Comparison of ENCODE assay signal across 9 cellular contexts in genomic region chr5:124735169-124735858, GRCh38. TPM values are rescaled to one million over a fixed set of nuclear protein-coding genes. Genes with fewer than 3 reads are reported as not detected.
A peak's percentile ranks its signal among the peaks of the same experiment; 100 is the strongest.
DNase-seq lines count a peak whose midpoint lies in the region; ATAC-seq, FAIRE-seq and TF ChIP-seq lines count a peak whose summit lies in the region.
"Had no signal": no experiment of that assay in that cellular context is flagged by ENCODE, and none has a peak within 500 bp of the region (broad histone marks: within the 10 kb centered on the region; RNA-seq: fewer than 3 reads in every experiment).

No MANE protein-coding gene starts in this region.

- H3K9me1 ChIP-seq in K562 (ENCODE audit: control insufficient read depth, insufficient read depth, low read length), result no peaks in the 10 kb centered on the region

- peaks cover 3% of the 10 kb centered on the region for H3K9me3 Mint-ChIP-seq in activated T-cell treated with anti-CD3 and anti-CD28 coated beads, Interleukin-2, amount 50 U/mL, for 4 hours

- H2AFZ ChIP-seq in K562 (ENCODE audit: low read depth, low read length), result no peak overlapping the region

- peak; percentile 31 to 56 (median 48) for DNase-seq in K562 (ENCODE audit: extremely low read depth in 1 of 4, low spot score in 3 of 4)
- DNase-seq in tibial artery, result no peak
- no peak for DNase-seq in activated T-cell treated with anti-CD3 and anti-CD28 coated beads, Interleukin-2, amount 50 U/mL, for 4 hours
- DNase-seq in putamen (ENCODE audit: low spot score), result no peak
- no peak for DNase-seq in NCI-H1105 treated with DMSO at 0.1 percent for 48 hours (lab: John Stamatoyannopoulos, UW)
- DNase-seq: T-helper 2 cell had no signal

- no peaks in the 10 kb centered on the region for H3K36me3 Mint-ChIP-seq in activated T-cell treated with anti-CD3 and anti-CD28 coated beads, Interleukin-2, amount 50 U/mL, for 4 hours (ENCODE audit: insufficient read depth)

- 3% methylated on average over 12 of the region's 24 CpGs for WGBS in K562 (ENCODE audit: insufficient coverage, low coverage, missing lambda C conversion rate)

- no TSS peak for BruUV-seq in K562 (replicated peaks; lab: Mats Ljungman, UMichigan)

- H3K4me3 ChIP-seq in K562 (no peak overlapping the region), tibial artery (peak overlapping the region; percentile 40 to 41)

- POLR2A ChIA-PET in K562 (lab: Yijun Ruan, JAX), result no interaction called here

- ATAC-seq in HG03432 (IDR thresholded peaks at IDR 0.05; ENCODE audit: unreplicated experiment), result peak; percentile 30
- ATAC-seq in K562, result peak; percentile 69
- no peak for ATAC-seq in activated T-cell treated with anti-CD3 and anti-CD28 coated beads, Interleukin-2, amount 50 U/mL, for 4 hours
- no peak for ATAC-seq in GM18505 (IDR thresholded peaks at IDR 0.05; ENCODE audit: unreplicated experiment)

- H3K27me3 ChIP-seq in K562 (ENCODE audit: control insufficient read depth in 2 of 2, insufficient read depth in 2 of 2, low read length in 2 of 2), result peaks cover 19 to 29% of the 10 kb centered on the region in 2 experiments; a peak in 4 of 5 replicates
- no peaks in the 10 kb centered on the region for H3K27me3 ChIP-seq in layer of hippocampus (ENCODE audit: control insufficient read depth, insufficient read depth, low read length)
- peaks cover 0 to 3% of the 10 kb centered on the region in 2 donors for H3K27me3 ChIP-seq in tibial artery

- H3K4me2 ChIP-seq in K562 (ENCODE audit: insufficient read depth, low read length), result no peak overlapping the region

- H3K4me3 Mint-ChIP-seq in activated T-cell treated with anti-CD3 and anti-CD28 coated beads, Interleukin-2, amount 50 U/mL, for 4 hours, result no peak overlapping the region

- H3K4me1 Mint-ChIP-seq in activated T-cell treated with anti-CD3 and anti-CD28 coated beads, Interleukin-2, amount 50 U/mL, for 4 hours (ENCODE audit: low read depth), result no peaks in the 10 kb centered on the region

- H3K9me3 ChIP-seq in K562 (replicated peaks; ENCODE audit: control insufficient read depth, insufficient read depth, low read depth, low read length), result no peaks in the 10 kb centered on the region
- H3K9me3 ChIP-seq in tibial artery, result no peaks in the 10 kb centered on the region

- H3K79me2 ChIP-seq in K562 (ENCODE audit: control insufficient read depth, insufficient read depth, low read length), result no peaks in the 10 kb centered on the region

- H3K9ac ChIP-seq in K562 (ENCODE audit: insufficient read depth in 1 of 2, low read depth in 2 of 2, low read length in 2 of 2), result no peak overlapping the region

- CTCF ChIA-PET in K562 (lab: Yijun Ruan, JAX; ENCODE audit: low intra/inter-chr PET ratio), result interaction anchor here (0.8 to 1.2 kb wide), 2 partner anchors 15 to 1210 kb away, joined by 3 to 4 read pairs; no protein-coding TSS in a partner anchor

- TF ChIP-seq EP300 in K562 (IDR thresholded peaks at IDR 0.05; ENCODE audit: low read length), result no peak

- no peak for TF ChIP-seq POLR2A in K562 (conservative IDR thresholded peaks at IDR 0.05)
- TF ChIP-seq POLR2A in GM18505 (IDR thresholded peaks at IDR 0.05; ENCODE audit: borderline replicate concordance, extremely low read depth, insufficient read depth, insufficient read length), result no peak

- H3K27ac ChIP-seq in K562 (ENCODE audit: extremely low read depth, low read depth, low read length) (no peak overlapping the region), layer of hippocampus (ENCODE audit: low read depth, low read length) (peak overlapping the region; percentile 16), tibial artery (peak overlapping the region; percentile 4 to 39)

- H3K36me3 ChIP-seq in K562 (ENCODE audit: control insufficient read depth, insufficient read depth, low read length), result no peaks in the 10 kb centered on the region
- H3K36me3 ChIP-seq in tibial artery, result no peaks in the 10 kb centered on the region

- peaks cover 24% of the 10 kb centered on the region for H3K27me3 Mint-ChIP-seq in activated T-cell treated with anti-CD3 and anti-CD28 coated beads, Interleukin-2, amount 50 U/mL, for 4 hours (ENCODE audit: low read depth)

- in situ Hi-C loops in K562 (cut with MboI), result no loop called here

- TF ChIP-seq CTCF in K562 (IDR thresholded peaks at IDR 0.05 in 2 of 3, conservative IDR thresholded peaks at IDR 0.05 in 1 of 3; ENCODE audit: insufficient read depth in 2 of 3, low read depth in 1 of 3, low read length in 3 of 3) (no peak), tibial artery (IDR thresholded peaks at IDR 0.05) (no peak)

- TF ChIP-seq RAD21 in K562 (CRISPR knock-in tag; conservative IDR thresholded peaks at IDR 0.05 in 1 of 2, IDR thresholded peaks at IDR 0.05 in 1 of 2), result no peak

- peaks cover 0 to 5% of the 10 kb centered on the region in 2 experiments; a peak in 4 of 5 replicates for H3K4me1 ChIP-seq in K562 (replicated peaks in 1 of 2; ENCODE audit: control insufficient read depth in 2 of 2, insufficient read depth in 2 of 2, low read length in 2 of 2)
- H3K4me1 ChIP-seq in tibial artery, result peaks cover 0 to 13% (median 5%) of the 10 kb centered on the region in 4 donors

- H4K20me1 ChIP-seq in K562 (replicated peaks; ENCODE audit: control insufficient read depth, insufficient read depth, low read length), result no peaks in the 10 kb centered on the region

- intact Hi-C loops in K562 (cut with micrococcal nuclease), result no loop called here
- intact Hi-C loops in tibial artery (cut with DNase I; ENCODE audit: low total_unique reads), result no loop called here

- FAIRE-seq in K562 (lab: Jason Lieb, UNC), result no peak

TF ChIP-seq in K562, 482 proteins besides CTCF, POLR2A, EP300 and RAD21 (continues in another document):
- TF ChIP-seq RBM22 (IDR thresholded peaks at IDR 0.05; ENCODE audit: low read depth, low read length, poor library complexity, severe bottlenecking), result no peak

RNA-seq across cellular contexts. Expression of gene ZNF608, which starts 11.1 kb away (rescaled TPM):
- 0.76 and 2.3 TPM in 2 replicates for total RNA-seq in K562 (2011; cell fraction: chromatin; rRNA removed; ENCODE audit: low replicate concordance)
- total RNA-seq in K562 (2011; cell fraction: nucleolus; rRNA removed), result 0.92 and 1.3 TPM in 2 replicates
- total RNA-seq in K562 (2011; cell fraction: nucleoplasm; rRNA removed), result 1.0 and 1.8 TPM in 2 replicates
- 1.00 and 1.5 TPM in 2 replicates for total RNA-seq in K562 (2014; rRNA removed)
- 1.4 and 1.5 TPM in 2 replicates for total RNA-seq in K562 (2014; rRNA removed; fragmentation: Illumina TruSeq; extraction: Trizol)
- total RNA-seq in K562 (2015; rRNA removed; fragmentation: Illumina TruSeq; extraction: Trizol), result 1.5 and 1.6 TPM in 2 replicates
- total RNA-seq in K562 (2021), result 1.5 and 2.3 TPM in 2 replicates
- polyA plus RNA-seq in K562 (2011; rRNA removed), result 0.69 and 0.89 TPM in 2 replicates
- polyA plus RNA-seq in K562 (2011; cell fraction: cytosol; rRNA removed), result 0.28 and 0.36 TPM in 2 replicates
- 0.48 and 1.3 TPM in 2 replicates for polyA plus RNA-seq in K562 (2011; cell fraction: nucleus; rRNA removed)
- polyA plus RNA-seq in K562 (2012), result 1.5 and 3.0 TPM in 2 replicates
- 1.1 and 1.4 TPM in 2 replicates for polyA plus RNA-seq in K562 (2014; fragmentation: Illumina TruSeq; extraction: Trizol)
- polyA plus RNA-seq in K562 (2014; fragmentation: Nextera tagmentation; extraction: Ambion mirVana), result under 1 TPM; 0.38 to 0.83 TPM
- 0.69 and 1.5 TPM in 2 replicates for polyA plus RNA-seq in K562 (2014; rRNA removed)
- polyA minus RNA-seq in K562 (2011; rRNA and poly(A)+ RNA removed), result 0.93 and 1.3 TPM in 2 replicates
- 0.36 TPM in 1 of 2 replicates, not detected in the other for polyA minus RNA-seq in K562 (2011; cell fraction: cytosol; rRNA and poly(A)+ RNA removed)
- polyA minus RNA-seq in K562 (2011; cell fraction: nucleus; rRNA and poly(A)+ RNA removed), result 0.33 and 0.54 TPM in 2 replicates
- total RNA-seq in activated T-cell treated with anti-CD3 and anti-CD28 coated beads, Interleukin-2, amount 50 U/mL, for 4 hours, result under 1 TPM; 0.10 to 0.29 (median 0.16) TPM

Comparison
In these comparisons a context has a peak if more than half of its experiments do, and no peak if none do; other contexts are left out.
1. ATAC-seq: peak in HG03432 (single experiment) and K562 (single experiment); none in activated T-cell treated with anti-CD3 and anti-CD28 coated beads, Interleukin-2, amount 50 U/mL, for 4 hours (0 of 2) and GM18505 (single experiment).
2. DNase-seq: peak in K562 (4 of 4); none in tibial artery (0 of 2), activated T-cell treated with anti-CD3 and anti-CD28 coated beads, Interleukin-2, amount 50 U/mL, for 4 hours (single experiment), putamen (single experiment) and NCI-H1105 treated with DMSO at 0.1 percent for 48 hours (single experiment).